8 cellular contexts compared by ENCODE assay signal in the genomic region with DNA sequence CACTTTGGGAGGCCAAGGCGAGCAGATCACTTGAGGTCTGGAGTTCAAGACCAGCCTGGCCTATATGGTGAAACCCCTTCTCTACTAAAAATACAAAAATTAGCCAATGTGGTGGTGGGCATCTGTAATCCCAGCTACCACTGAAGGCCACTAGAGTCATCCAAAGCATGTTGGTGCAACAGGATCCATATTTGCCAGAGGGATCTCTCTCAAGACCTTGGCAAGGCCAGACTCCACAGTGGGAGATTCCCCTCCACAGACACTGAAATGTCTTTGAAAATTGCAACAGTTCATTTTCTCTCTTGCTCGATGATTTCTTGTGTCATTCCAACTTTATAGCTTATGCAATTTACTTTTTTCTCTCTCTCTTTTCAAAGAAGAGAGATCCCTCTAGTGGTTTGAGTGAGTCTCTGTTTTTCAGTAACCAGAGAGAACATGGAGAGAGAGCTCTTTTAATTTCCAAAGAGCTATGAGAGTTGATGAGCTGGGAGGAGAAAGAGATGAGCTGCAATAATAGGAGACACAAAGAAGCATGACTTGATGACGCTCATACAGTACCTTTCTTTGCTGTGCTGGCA.
DNase-seq lines count a peak whose midpoint lies in the region; ATAC-seq and TF ChIP-seq lines count a peak whose summit lies in the region.

No MANE protein-coding gene starts in this region.

- no peak overlapping the region for H3K4me3 Mint-ChIP-seq in activated naive CD4-positive, alpha-beta T cell treated with anti-CD3 and anti-CD28 coated beads, Interleukin-2, amount 50 U/mL, for 24 hours
- H3K4me3 Mint-ChIP-seq in activated naive CD4-positive, alpha-beta T cell treated with anti-CD3 and anti-CD28 coated beads, Interleukin-2, amount 10 ng/mL, durations not matched to agents 7 days and 5 days, result no peak overlapping the region
- no peak overlapping the region for H3K4me3 Mint-ChIP-seq in type B pancreatic cell

- DNase-seq in activated naive CD4-positive, alpha-beta T cell treated with anti-CD3 and anti-CD28 coated beads, Interleukin-2, amount 10 ng/mL, durations not matched to agents 7 days and 5 days, result no peak
- DNase-seq in RKO (ENCODE audit: low spot score) (peak; percentile 5), fibroblast of the conjunctiva (ENCODE audit: low read depth) (peak; percentile 0), type B pancreatic cell (ENCODE audit: extremely low spot score, unreplicated experiment) (no peak), DMS153 (lab: John Stamatoyannopoulos, UW) (no peak), NCI-H2227 treated with DMSO at 0.1 percent for 48 hours (lab: John Stamatoyannopoulos, UW) (no peak)

- peak overlapping the region; percentile 8 for H3K27ac Mint-ChIP-seq in activated naive CD4-positive, alpha-beta T cell treated with anti-CD3 and anti-CD28 coated beads, Interleukin-2, amount 50 U/mL, for 24 hours
- H3K27ac Mint-ChIP-seq in activated naive CD4-positive, alpha-beta T cell treated with anti-CD3 and anti-CD28 coated beads, Interleukin-2, amount 10 ng/mL, durations not matched to agents 7 days and 5 days, result no peak overlapping the region
- no peak overlapping the region for H3K27ac Mint-ChIP-seq in type B pancreatic cell

- no peaks in the 10 kb centered on the region for H3K9me3 Mint-ChIP-seq in activated naive CD4-positive, alpha-beta T cell treated with anti-CD3 and anti-CD28 coated beads, Interleukin-2, amount 50 U/mL, for 24 hours
- peaks cover 3% of the 10 kb centered on the region for H3K9me3 Mint-ChIP-seq in activated naive CD4-positive, alpha-beta T cell treated with anti-CD3 and anti-CD28 coated beads, Interleukin-2, amount 10 ng/mL, durations not matched to agents 7 days and 5 days
- H3K9me3 Mint-ChIP-seq in type B pancreatic cell, result peaks cover 15% of the 10 kb centered on the region

- H3K4me1 Mint-ChIP-seq in activated naive CD4-positive, alpha-beta T cell treated with anti-CD3 and anti-CD28 coated beads, Interleukin-2, amount 50 U/mL, for 24 hours, result peaks cover 15% of the 10 kb centered on the region
- peaks cover 9% of the 10 kb centered on the region for H3K4me1 Mint-ChIP-seq in activated naive CD4-positive, alpha-beta T cell treated with anti-CD3 and anti-CD28 coated beads, Interleukin-2, amount 10 ng/mL, durations not matched to agents 7 days and 5 days
- H3K4me1 Mint-ChIP-seq in type B pancreatic cell (ENCODE audit: unreplicated experiment), result no peaks in the 10 kb centered on the region

- peak; percentile 69 for TF ChIP-seq CTCF in type B pancreatic cell (conservative IDR thresholded peaks at IDR 0.05)

- ATAC-seq in HG02763 (IDR thresholded peaks at IDR 0.05; ENCODE audit: unreplicated experiment), result no peak

- CTCF ChIA-PET in activated naive CD4-positive, alpha-beta T cell treated with anti-CD3 and anti-CD28 coated beads, Interleukin-2, amount 10 ng/mL, durations not matched to agents 7 days and 5 days (lab: Charles Lee), result interaction anchor here (0.6 to 2.3 kb wide), 14 partner anchors 10 to 689 kb away, joined by 3 to 11 read pairs (median 4); no protein-coding TSS in a partner anchor

- H3K27me3 Mint-ChIP-seq in activated naive CD4-positive, alpha-beta T cell treated with anti-CD3 and anti-CD28 coated beads, Interleukin-2, amount 50 U/mL, for 24 hours, result no peaks in the 10 kb centered on the region
- H3K27me3 Mint-ChIP-seq in activated naive CD4-positive, alpha-beta T cell treated with anti-CD3 and anti-CD28 coated beads, Interleukin-2, amount 10 ng/mL, durations not matched to agents 7 days and 5 days, result no peaks in the 10 kb centered on the region
- no peaks in the 10 kb centered on the region for H3K27me3 Mint-ChIP-seq in type B pancreatic cell

- H3K36me3 Mint-ChIP-seq in activated naive CD4-positive, alpha-beta T cell treated with anti-CD3 and anti-CD28 coated beads, Interleukin-2, amount 50 U/mL, for 24 hours, result no peaks in the 10 kb centered on the region
- H3K36me3 Mint-ChIP-seq in activated naive CD4-positive, alpha-beta T cell treated with anti-CD3 and anti-CD28 coated beads, Interleukin-2, amount 10 ng/mL, durations not matched to agents 7 days and 5 days, result no peaks in the 10 kb centered on the region
- no peaks in the 10 kb centered on the region for H3K36me3 Mint-ChIP-seq in type B pancreatic cell

Comparison
In these comparisons a context has a peak if more than half of its experiments do, and no peak if none do; other contexts are left out.
1. DNase-seq: peak in RKO (single experiment) and fibroblast of the conjunctiva (single experiment); none in activated naive CD4-positive, alpha-beta T cell treated with anti-CD3 and anti-CD28 coated beads, Interleukin-2, amount 10 ng/mL, durations not matched to agents 7 days and 5 days (single experiment), type B pancreatic cell (single experiment), DMS153 (single experiment) and NCI-H2227 treated with DMSO at 0.1 percent for 48 hours (single experiment).